In genomic region chr1:66207484-66207883, GRCh38 we compare ENCODE assay signal across 13 cellular contexts.
DNase-seq lines count a peak whose midpoint lies in the region; ATAC-seq and TF ChIP-seq lines count a peak whose summit lies in the region.
"Had no signal": no experiment of that assay in that cellular context is flagged by ENCODE, and none has a peak within 500 bp of the region (broad histone marks: within the 10 kb centered on the region; RNA-seq: fewer than 3 reads in every experiment).

No MANE protein-coding gene starts in this region.

- H3K36me3 ChIP-seq in right atrium auricular region (no peaks in the 10 kb centered on the region), brain microvascular endothelial cell (replicated peaks) (no peaks in the 10 kb centered on the region), aorta (ENCODE audit: control insufficient read depth in 1 of 2, insufficient read depth in 2 of 2, low read length in 1 of 2) (no peaks in the 10 kb centered on the region)

- in situ Hi-C loops in brain microvascular endothelial cell (cut with HindIII; ENCODE audit: low pct_ligation_motif_present, low sequenced_read_pairs): no loop called here

- H3K4me3 ChIP-seq in right atrium auricular region: no peak overlapping the region
- no peak overlapping the region for H3K4me3 ChIP-seq in brain microvascular endothelial cell (ENCODE audit: low read depth, low read length)
- no peak overlapping the region for H3K4me3 ChIP-seq in aorta (ENCODE audit: low read length in 2 of 2)

- H3K4me1 ChIP-seq in right atrium auricular region (no peaks in the 10 kb centered on the region), aorta (ENCODE audit: control insufficient read depth in 1 of 2, insufficient read depth in 2 of 2, low read length in 2 of 2) (no peaks in the 10 kb centered on the region)

- H3K27me3 ChIP-seq in right atrium auricular region (no peaks in the 10 kb centered on the region), brain microvascular endothelial cell (replicated peaks) (no peaks in the 10 kb centered on the region), aorta (ENCODE audit: control insufficient read depth in 1 of 2, insufficient read depth in 2 of 2, low read length in 1 of 2) (no peaks in the 10 kb centered on the region)

- TF ChIP-seq CTCF in right atrium auricular region (IDR thresholded peaks at IDR 0.05) (no peak), brain microvascular endothelial cell (IDR thresholded peaks at IDR 0.05; ENCODE audit: low read depth, low read length, missing control alignments) (no peak)

- H3K27ac ChIP-seq in right atrium auricular region (peak overlapping the region in 1 of 2 donors; percentile 54), brain microvascular endothelial cell (no peak overlapping the region), aorta (ENCODE audit: low read depth in 1 of 2, low read length in 2 of 2) (no peak overlapping the region)

- DNase-seq in Right ventricle myocardium inferior (ENCODE audit: missing footprints) (no peak), right atrium auricular region (ENCODE audit: low spot score) (no peak), brain microvascular endothelial cell (peak; percentile 40), left ventricle myocardium superior (no peak), aorta (no peak), GF-D8 (lab: John Stamatoyannopoulos, UW) (no peak), UCSD-AML1 (lab: John Stamatoyannopoulos, UW; ENCODE audit: unreplicated experiment) (no peak)
- DNase-seq in effector CD8-positive, alpha-beta T cell (lab: John Stamatoyannopoulos, UW): no peak
- DNase-seq: activated CD8-positive, alpha-beta memory T cell treated with anti-CD3 and anti-CD28 coated beads for 24 hours; AML-193; mammary epithelial cell; NCI-H1092; retina had no signal

- 2 to 3% methylated on average over 3 of the region's 3 CpGs for WGBS in aorta, 2 donors

- intact Hi-C loops in Right ventricle myocardium inferior (cut with DNase I): no loop called here
- intact Hi-C loops in left ventricle myocardium superior (cut with micrococcal nuclease): no loop called here
- intact Hi-C loops in aorta (cut with DNase I): no loop called here

- H3K9me3 ChIP-seq in right atrium auricular region (no peaks in the 10 kb centered on the region), aorta (ENCODE audit: control insufficient read depth, low read length) (peaks cover 2% of the 10 kb centered on the region)

- ATAC-seq in Right ventricle myocardium inferior (peak; percentile 69), left ventricle myocardium superior (peak; percentile 95), aorta (ENCODE audit: low FRiP score) (peak; percentile 76)
